8 cellular contexts compared by ENCODE assay signal in genomic region chr21:35400233-35400939, GRCh38.
DNase-seq lines count a peak whose midpoint lies in the region; ATAC-seq and TF ChIP-seq lines count a peak whose summit lies in the region.

No MANE protein-coding gene starts in this region.

- H3K36me3 Mint-ChIP-seq in activated naive CD4-positive, alpha-beta T cell treated with anti-CD3 and anti-CD28 coated beads, Interleukin-2, amount 10 ng/mL, durations not matched to agents 7 days and 5 days = no peaks in the 10 kb centered on the region

- no peaks in the 10 kb centered on the region for H4K20me1 ChIP-seq in OCI-LY3 (ENCODE audit: insufficient read depth, low read length)

- no peaks in the 10 kb centered on the region for H3K79me2 ChIP-seq in OCI-LY3 (ENCODE audit: low read length)

- peak overlapping the region; percentile 76 for H3K9ac ChIP-seq in OCI-LY3 (ENCODE audit: low read length)

- no peaks in the 10 kb centered on the region for H3K9me3 Mint-ChIP-seq in activated naive CD4-positive, alpha-beta T cell treated with anti-CD3 and anti-CD28 coated beads, Interleukin-2, amount 10 ng/mL, durations not matched to agents 7 days and 5 days

- H3K9me3 ChIP-seq in OCI-LY3 (ENCODE audit: insufficient read depth, low read length) = no peaks in the 10 kb centered on the region
- no peaks in the 10 kb centered on the region for H3K9me3 ChIP-seq in heart right ventricle
- H3K9me3 ChIP-seq in testis = no peaks in the 10 kb centered on the region

- intact Hi-C loops in heart right ventricle (cut with DNase I) (loop anchor here in 7 of 10 donors (1.0 to 10.0 kb wide), 9 partner anchors 346 to 656 kb away; no protein-coding TSS in a partner anchor), sciatic nerve (cut with DNase I) (no loop called here), testis (cut with DNase I; ENCODE audit: low total_unique reads) (no loop called here)

- WGBS in heart right ventricle, 2 donors = 49 to 51% methylated on average over 8 of the region's 8 CpGs
- 67% methylated on average over 8 of the region's 8 CpGs for WGBS in testis, 2 donors

- H2AFZ ChIP-seq in OCI-LY3 (ENCODE audit: low read depth, low read length) = no peak overlapping the region

- H3K4me1 ChIP-seq in OCI-LY3 (ENCODE audit: low read length) (peaks cover 31% of the 10 kb centered on the region), heart right ventricle (peaks cover 0 to 26% (median 0%) of the 10 kb centered on the region in 9 donors), testis (no peaks in the 10 kb centered on the region)

- ATAC-seq in heart right ventricle (peak in 7 of 8 donors; percentile 23 to 78 (median 67)), sciatic nerve (peak; percentile 81), HG02642 (IDR thresholded peaks at IDR 0.05; ENCODE audit: poor library complexity, unreplicated experiment) (no peak)

- H3K27me3 Mint-ChIP-seq in activated naive CD4-positive, alpha-beta T cell treated with anti-CD3 and anti-CD28 coated beads, Interleukin-2, amount 10 ng/mL, durations not matched to agents 7 days and 5 days = peaks cover 14% of the 10 kb centered on the region

- H3K27ac Mint-ChIP-seq in activated naive CD4-positive, alpha-beta T cell treated with anti-CD3 and anti-CD28 coated beads, Interleukin-2, amount 10 ng/mL, durations not matched to agents 7 days and 5 days = no peak overlapping the region

- no peaks in the 10 kb centered on the region for H3K27me3 ChIP-seq in OCI-LY3 (ENCODE audit: low read depth, low read length)
- peaks cover 0 to 32% (median 19%) of the 10 kb centered on the region in 7 donors for H3K27me3 ChIP-seq in heart right ventricle
- no peaks in the 10 kb centered on the region for H3K27me3 ChIP-seq in testis

- H3K4me1 Mint-ChIP-seq in activated naive CD4-positive, alpha-beta T cell treated with anti-CD3 and anti-CD28 coated beads, Interleukin-2, amount 10 ng/mL, durations not matched to agents 7 days and 5 days = peaks cover 13% of the 10 kb centered on the region

- H3K4me2 ChIP-seq in OCI-LY3 (ENCODE audit: low read length) = peak overlapping the region; percentile 65

- CTCF ChIA-PET in activated naive CD4-positive, alpha-beta T cell treated with anti-CD3 and anti-CD28 coated beads, Interleukin-2, amount 10 ng/mL, durations not matched to agents 7 days and 5 days (lab: Charles Lee) = interaction anchor here (0.6 to 5.9 kb wide), 27 partner anchors 17 to 710 kb away, joined by 3 to 28 read pairs (median 4); no protein-coding TSS in a partner anchor

- peak; percentile 76 for TF ChIP-seq CTCF in OCI-LY3 (IDR thresholded peaks at IDR 0.05; ENCODE audit: low read depth, low read length)
- TF ChIP-seq CTCF in heart right ventricle (IDR thresholded peaks at IDR 0.05) = peak in 8 of 9 donors; percentile 17 to 64 (median 53)
- peak in 1 of 3 experiments; percentile 42 for TF ChIP-seq CTCF in testis (IDR thresholded peaks at IDR 0.05)

- H3K27ac ChIP-seq in OCI-LY3 (ENCODE audit: low read length) (peak overlapping the region; percentile 87), heart right ventricle (peak overlapping the region in 1 of 10 donors; percentile 64), testis (no peak overlapping the region)

- no peaks in the 10 kb centered on the region for H3K36me3 ChIP-seq in OCI-LY3 (replicated peaks; ENCODE audit: low read depth, low read length)
- no peaks in the 10 kb centered on the region for H3K36me3 ChIP-seq in heart right ventricle
- H3K36me3 ChIP-seq in testis (ENCODE audit: low read depth, missing control alignments) = no peaks in the 10 kb centered on the region

- no peak for TF ChIP-seq POLR2A in testis (IDR thresholded peaks at IDR 0.05)

- peak; percentile 24 for DNase-seq in GM04504 (ENCODE audit: low read depth)
- peak; percentile 76 for DNase-seq in KG1 (lab: John Stamatoyannopoulos, UW)
- DNase-seq in activated naive CD4-positive, alpha-beta T cell treated with anti-CD3 and anti-CD28 coated beads, Interleukin-2, amount 10 ng/mL, durations not matched to agents 7 days and 5 days = peak; percentile 50
- peak in 1 of 2 donors; percentile 11 for DNase-seq in heart right ventricle
- no peak for DNase-seq in sciatic nerve (ENCODE audit: low spot score)
- DNase-seq in testis = no peak

- peak overlapping the region; percentile 63 for H3K4me3 ChIP-seq in OCI-LY3 (ENCODE audit: low read length)
- peak overlapping the region in 1 of 10 donors; percentile 18 for H3K4me3 ChIP-seq in heart right ventricle
- no peak overlapping the region for H3K4me3 ChIP-seq in testis

- no peak overlapping the region for H3K4me3 Mint-ChIP-seq in activated naive CD4-positive, alpha-beta T cell treated with anti-CD3 and anti-CD28 coated beads, Interleukin-2, amount 10 ng/mL, durations not matched to agents 7 days and 5 days

Comparison
In these comparisons a context has a peak if more than half of its experiments do, and no peak if none do; other contexts are left out.
1. DNase-seq: peak in GM04504 (single experiment), KG1 (single experiment) and activated naive CD4-positive, alpha-beta T cell treated with anti-CD3 and anti-CD28 coated beads, Interleukin-2, amount 10 ng/mL, durations not matched to agents 7 days and 5 days (single experiment); none in sciatic nerve (single experiment) and testis (single experiment).
2. intact Hi-C loops: an anchor here in heart right ventricle (1.0 to 10.0 kb wide); none called in sciatic nerve and testis.